1 cellular context compared by ENCODE assay signal in the genomic region with DNA sequence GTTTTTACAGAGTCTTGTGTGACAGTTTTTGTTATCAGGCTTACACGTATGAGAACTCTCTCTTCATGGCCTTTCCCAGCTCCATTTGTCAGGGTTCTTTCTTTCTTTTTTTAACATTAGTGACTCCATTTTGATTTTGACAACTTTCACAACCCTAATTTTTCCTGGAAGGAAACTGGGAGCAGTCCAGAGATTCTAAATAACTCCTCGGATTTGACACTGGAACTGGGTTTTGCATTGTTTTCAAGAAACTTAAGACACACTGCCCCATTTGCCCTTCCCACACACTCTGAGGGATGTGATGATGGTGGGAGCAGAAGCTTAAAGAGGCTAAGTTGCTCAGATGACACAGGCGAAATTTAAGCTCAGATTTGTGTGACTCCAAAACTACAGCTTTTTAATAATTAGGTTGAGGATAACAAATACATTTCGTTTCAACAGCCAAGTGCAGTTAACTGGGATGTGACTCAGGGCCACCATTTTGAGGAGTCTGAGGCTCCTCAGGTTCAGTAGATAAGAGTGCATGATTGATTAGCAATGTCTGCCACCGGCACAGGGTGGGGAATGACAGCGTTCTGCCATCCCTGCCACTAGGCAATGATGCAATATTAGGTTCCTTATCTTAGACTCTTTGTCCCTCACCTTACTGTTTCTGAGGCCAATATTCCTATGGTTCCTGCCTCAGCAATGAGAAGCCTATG.
A peak's percentile ranks its signal among the peaks of the same experiment; 100 is the strongest.
TF ChIP-seq lines count a peak whose summit lies in the region.

No MANE protein-coding gene starts in this region.

TF ChIP-seq in K562, 482 proteins besides CTCF, POLR2A, EP300 and RAD21 (continued from another document and continues in another):
- TF ChIP-seq ZNF518B (CRISPR knock-in tag; IDR thresholded peaks at IDR 0.05) (no peak), NFIC (IDR thresholded peaks at IDR 0.05) (no peak), FOS (IDR thresholded peaks at IDR 0.05; ENCODE audit: extremely low read depth, insufficient read length) (no peak), FUS (optimal IDR thresholded peaks at IDR 0.05; ENCODE audit: low read depth, low read length) (no peak), PTTG1 (tag; IDR thresholded peaks at IDR 0.05; ENCODE audit: low read depth) (peak; percentile 88), HDAC8 (tag; IDR thresholded peaks at IDR 0.05) (no peak; the same call in 1 of the 2 replicates), CREB3L1 (IDR thresholded peaks at IDR 0.05; ENCODE audit: borderline replicate concordance, low read depth) (peak; percentile 91), GABPB2 (CRISPR knock-in tag; conservative IDR thresholded peaks at IDR 0.05) (no peak), KLF13 (tag; IDR thresholded peaks at IDR 0.05; ENCODE audit: borderline replicate concordance, low read depth) (no peak), MTF1 (CRISPR knock-in tag; IDR thresholded peaks at IDR 0.05; ENCODE audit: borderline replicate concordance) (no peak), COPS2 (conservative IDR thresholded peaks at IDR 0.05) (no peak), E2F6 (IDR thresholded peaks at IDR 0.05; ENCODE audit: borderline replicate concordance in 1 of 2, extremely low read depth in 1 of 2, insufficient read depth in 1 of 2, insufficient read length in 1 of 2, low read depth in 1 of 2, low read length in 1 of 2, poor library complexity in 1 of 2, severe bottlenecking in 1 of 2) (no peak), PHF8 (IDR thresholded peaks at IDR 0.05; ENCODE audit: borderline replicate concordance, low read length) (no peak), RUNX1 (IDR thresholded peaks at IDR 0.05; ENCODE audit: low read depth) (no peak), SETDB1 (IDR thresholded peaks at IDR 0.05; ENCODE audit: low read length) (no peak), MYNN (IDR thresholded peaks at IDR 0.05) (no peak), MYNN (CRISPR knock-in tag; IDR thresholded peaks at IDR 0.05) (no peak), TAF9B (IDR thresholded peaks at IDR 0.05; ENCODE audit: partially characterized antibody) (no peak), EWSR1 (IDR thresholded peaks at IDR 0.05; ENCODE audit: borderline replicate concordance, low read depth, partially characterized antibody) (no peak), CBFA2T3 (IDR thresholded peaks at IDR 0.05) (no peak), ZNF143 (CRISPR knock-in tag; IDR thresholded peaks at IDR 0.05) (no peak), ETV1 (tag; conservative IDR thresholded peaks at IDR 0.05; ENCODE audit: low read depth) (peak; percentile 18), ZNF140 (CRISPR knock-in tag; IDR thresholded peaks at IDR 0.05) (no peak), GABPB1 (CRISPR knock-in tag; IDR thresholded peaks at IDR 0.05) (no peak), ZNF165 (CRISPR knock-in tag; IDR thresholded peaks at IDR 0.05; ENCODE audit: borderline replicate concordance) (no peak), GTF3C2 (IDR thresholded peaks at IDR 0.05; ENCODE audit: borderline replicate concordance, extremely low read depth, insufficient read length) (no peak), SMC3 (conservative IDR thresholded peaks at IDR 0.05; ENCODE audit: insufficient read depth, low read depth, low read length) (no peak), ZNF239 (CRISPR knock-in tag; IDR thresholded peaks at IDR 0.05) (no peak), BRD4 (IDR thresholded peaks at IDR 0.05) (no peak), FOXK2 (conservative IDR thresholded peaks at IDR 0.05 in 1 of 2, IDR thresholded peaks at IDR 0.05 in 1 of 2; ENCODE audit: low read depth in 2 of 2) (no peak), SREBF1 (IDR thresholded peaks at IDR 0.05; ENCODE audit: borderline replicate concordance, low read depth, low read length) (no peak), ZNF175 (CRISPR knock-in tag; IDR thresholded peaks at IDR 0.05; ENCODE audit: low read depth) (no peak), POU5F1 (IDR thresholded peaks at IDR 0.05; ENCODE audit: borderline replicate concordance, low read depth, low read length, partially characterized antibody) (no peak), HMG20A (CRISPR knock-in tag; conservative IDR thresholded peaks at IDR 0.05) (no peak), ZNF551 (CRISPR knock-in tag; IDR thresholded peaks at IDR 0.05) (no peak)
- TF ChIP-seq, protein P1, sequence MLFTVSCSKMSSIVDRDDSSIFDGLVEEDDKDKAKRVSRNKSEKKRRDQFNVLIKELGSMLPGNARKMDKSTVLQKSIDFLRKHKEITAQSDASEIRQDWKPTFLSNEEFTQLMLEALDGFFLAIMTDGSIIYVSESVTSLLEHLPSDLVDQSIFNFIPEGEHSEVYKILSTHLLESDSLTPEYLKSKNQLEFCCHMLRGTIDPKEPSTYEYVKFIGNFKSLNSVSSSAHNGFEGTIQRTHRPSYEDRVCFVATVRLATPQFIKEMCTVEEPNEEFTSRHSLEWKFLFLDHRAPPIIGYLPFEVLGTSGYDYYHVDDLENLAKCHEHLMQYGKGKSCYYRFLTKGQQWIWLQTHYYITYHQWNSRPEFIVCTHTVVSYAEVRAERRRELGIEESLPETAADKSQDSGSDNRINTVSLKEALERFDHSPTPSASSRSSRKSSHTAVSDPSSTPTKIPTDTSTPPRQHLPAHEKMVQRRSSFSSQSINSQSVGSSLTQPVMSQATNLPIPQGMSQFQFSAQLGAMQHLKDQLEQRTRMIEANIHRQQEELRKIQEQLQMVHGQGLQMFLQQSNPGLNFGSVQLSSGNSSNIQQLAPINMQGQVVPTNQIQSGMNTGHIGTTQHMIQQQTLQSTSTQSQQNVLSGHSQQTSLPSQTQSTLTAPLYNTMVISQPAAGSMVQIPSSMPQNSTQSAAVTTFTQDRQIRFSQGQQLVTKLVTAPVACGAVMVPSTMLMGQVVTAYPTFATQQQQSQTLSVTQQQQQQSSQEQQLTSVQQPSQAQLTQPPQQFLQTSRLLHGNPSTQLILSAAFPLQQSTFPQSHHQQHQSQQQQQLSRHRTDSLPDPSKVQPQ (CRISPR knock-in tag; IDR thresholded peaks at IDR 0.05; ENCODE audit: borderline replicate concordance), result no peak
- TF ChIP-seq, protein P2, sequence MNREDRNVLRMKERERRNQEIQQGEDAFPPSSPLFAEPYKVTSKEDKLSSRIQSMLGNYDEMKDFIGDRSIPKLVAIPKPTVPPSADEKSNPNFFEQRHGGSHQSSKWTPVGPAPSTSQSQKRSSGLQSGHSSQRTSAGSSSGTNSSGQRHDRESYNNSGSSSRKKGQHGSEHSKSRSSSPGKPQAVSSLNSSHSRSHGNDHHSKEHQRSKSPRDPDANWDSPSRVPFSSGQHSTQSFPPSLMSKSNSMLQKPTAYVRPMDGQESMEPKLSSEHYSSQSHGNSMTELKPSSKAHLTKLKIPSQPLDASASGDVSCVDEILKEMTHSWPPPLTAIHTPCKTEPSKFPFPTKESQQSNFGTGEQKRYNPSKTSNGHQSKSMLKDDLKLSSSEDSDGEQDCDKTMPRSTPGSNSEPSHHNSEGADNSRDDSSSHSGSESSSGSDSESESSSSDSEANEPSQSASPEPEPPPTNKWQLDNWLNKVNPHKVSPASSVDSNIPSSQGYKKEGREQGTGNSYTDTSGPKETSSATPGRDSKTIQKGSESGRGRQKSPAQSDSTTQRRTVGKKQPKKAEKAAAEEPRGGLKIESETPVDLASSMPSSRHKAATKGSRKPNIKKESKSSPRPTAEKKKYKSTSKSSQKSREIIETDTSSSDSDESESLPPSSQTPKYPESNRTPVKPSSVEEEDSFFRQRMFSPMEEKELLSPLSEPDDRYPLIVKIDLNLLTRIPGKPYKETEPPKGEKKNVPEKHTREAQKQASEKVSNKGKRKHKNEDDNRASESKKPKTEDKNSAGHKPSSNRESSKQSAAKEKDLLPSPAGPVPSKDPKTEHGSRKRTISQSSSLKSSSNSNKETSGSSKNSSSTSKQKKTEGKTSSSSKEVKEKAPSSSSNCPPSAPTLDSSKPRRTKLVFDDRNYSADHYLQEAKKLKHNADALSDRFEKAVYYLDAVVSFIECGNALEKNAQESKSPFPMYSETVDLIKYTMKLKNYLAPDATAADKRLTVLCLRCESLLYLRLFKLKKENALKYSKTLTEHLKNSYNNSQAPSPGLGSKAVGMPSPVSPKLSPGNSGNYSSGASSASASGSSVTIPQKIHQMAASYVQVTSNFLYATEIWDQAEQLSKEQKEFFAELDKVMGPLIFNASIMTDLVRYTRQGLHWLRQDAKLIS (CRISPR knock-in tag; IDR thresholded peaks at IDR 0.05), result no peak
- TF ChIP-seq, protein P3, sequence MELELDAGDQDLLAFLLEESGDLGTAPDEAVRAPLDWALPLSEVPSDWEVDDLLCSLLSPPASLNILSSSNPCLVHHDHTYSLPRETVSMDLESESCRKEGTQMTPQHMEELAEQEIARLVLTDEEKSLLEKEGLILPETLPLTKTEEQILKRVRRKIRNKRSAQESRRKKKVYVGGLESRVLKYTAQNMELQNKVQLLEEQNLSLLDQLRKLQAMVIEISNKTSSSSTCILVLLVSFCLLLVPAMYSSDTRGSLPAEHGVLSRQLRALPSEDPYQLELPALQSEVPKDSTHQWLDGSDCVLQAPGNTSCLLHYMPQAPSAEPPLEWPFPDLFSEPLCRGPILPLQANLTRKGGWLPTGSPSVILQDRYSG (tag; conservative IDR thresholded peaks at IDR 0.05; ENCODE audit: low read depth), result peak; percentile 93
